In genomic region chr1:9426291-9426711, GRCh38 we compare ENCODE assay signal across 9 cellular contexts.
DNase-seq lines count a peak whose midpoint lies in the region; ATAC-seq and TF ChIP-seq lines count a peak whose summit lies in the region.
"Had no signal": no experiment of that assay in that cellular context is flagged by ENCODE, and none has a peak within 500 bp of the region (broad histone marks: within the 10 kb centered on the region; RNA-seq: fewer than 3 reads in every experiment).

No MANE protein-coding gene starts in this region.

- no peaks in the 10 kb centered on the region for H3K9me3 Mint-ChIP-seq in activated CD4-positive, alpha-beta memory T cell treated with anti-CD3 and anti-CD28 coated beads, Interleukin-2, amount 10 ng/mL, durations not matched to agents 7 days and 5 days
- no peaks in the 10 kb centered on the region for H3K9me3 Mint-ChIP-seq in immature natural killer cell

- no peak for TF ChIP-seq CTCF in BE2C (IDR thresholded peaks at IDR 0.05; ENCODE audit: low read depth, low read length)

- H3K27me3 ChIP-seq in BE2C = no peaks in the 10 kb centered on the region

- H3K36me3 Mint-ChIP-seq in activated CD4-positive, alpha-beta memory T cell treated with anti-CD3 and anti-CD28 coated beads, Interleukin-2, amount 10 ng/mL, durations not matched to agents 7 days and 5 days (ENCODE audit: low read depth) = peaks cover 2% of the 10 kb centered on the region
- H3K36me3 Mint-ChIP-seq in immature natural killer cell = no peaks in the 10 kb centered on the region

- H3K4me3 Mint-ChIP-seq in activated CD4-positive, alpha-beta memory T cell treated with anti-CD3 and anti-CD28 coated beads, Interleukin-2, amount 10 ng/mL, durations not matched to agents 7 days and 5 days = peak overlapping the region; percentile 5
- peak overlapping the region; percentile 48 to 73 (median 63) for H3K4me3 Mint-ChIP-seq in immature natural killer cell

- in situ Hi-C loops in KBM-7 (cut with MboI; ENCODE audit: low pct_unique_long_range_greater_than_20kb, low sequenced_read_pairs) = no loop called here

- CTCF ChIA-PET in activated CD4-positive, alpha-beta memory T cell treated with anti-CD3 and anti-CD28 coated beads, Interleukin-2, amount 10 ng/mL, durations not matched to agents 7 days and 5 days (lab: Charles Lee) = interaction anchor here (0.7 to 1.6 kb wide), 4 partner anchors 13 to 136 kb away, joined by 3 to 4 read pairs (median 3); no protein-coding TSS in a partner anchor

- H3K27me3 Mint-ChIP-seq in activated CD4-positive, alpha-beta memory T cell treated with anti-CD3 and anti-CD28 coated beads, Interleukin-2, amount 10 ng/mL, durations not matched to agents 7 days and 5 days = peaks cover 38% of the 10 kb centered on the region
- peaks cover 34 to 40% (median 39%) of the 10 kb centered on the region in 3 donors for H3K27me3 Mint-ChIP-seq in immature natural killer cell (ENCODE audit: low read depth in 3 of 3)

- H3K36me3 ChIP-seq in BE2C = no peaks in the 10 kb centered on the region
- H3K36me3 ChIP-seq: neutrophil had no signal

- peak; percentile 57 for ATAC-seq in GM21381 (IDR thresholded peaks at IDR 0.05; ENCODE audit: unreplicated experiment)

- POLR2A ChIA-PET in activated CD4-positive, alpha-beta memory T cell treated with anti-CD3 and anti-CD28 coated beads, Interleukin-2, amount 10 ng/mL, durations not matched to agents 7 days and 5 days (lab: Charles Lee) = interaction anchor here (0.8 to 2.8 kb wide), 14 partner anchors 9 to 348 kb away, joined by 3 to 30 read pairs (median 3); partner anchors contain the start of gene H6PD

- H3K27ac Mint-ChIP-seq in activated CD4-positive, alpha-beta memory T cell treated with anti-CD3 and anti-CD28 coated beads, Interleukin-2, amount 10 ng/mL, durations not matched to agents 7 days and 5 days = peak overlapping the region; percentile 38
- peak overlapping the region in 5 of 6 donors; percentile 65 to 86 (median 80) for H3K27ac Mint-ChIP-seq in immature natural killer cell

- DNase-seq in CD1c-positive myeloid dendritic cell (ENCODE audit: extremely low spot score) (peak; percentile 69), KBM-7 (peak; percentile 98), immature natural killer cell (peak; percentile 82 to 84 (median 83)), NCI-H526 (lab: John Stamatoyannopoulos, UW) (no peak), BE2C (no peak), kidney tubule cell (ENCODE audit: low spot score) (no peak)
- peak; percentile 89 for DNase-seq in activated CD4-positive, alpha-beta memory T cell treated with anti-CD3 and anti-CD28 coated beads, Interleukin-2, amount 10 ng/mL, durations not matched to agents 7 days and 5 days

- H3K4me3 ChIP-seq in BE2C (ENCODE audit: low read depth, low read length) = no peak overlapping the region

- no peaks in the 10 kb centered on the region for H3K4me1 ChIP-seq in BE2C

- H3K9me3 ChIP-seq in BE2C = no peaks in the 10 kb centered on the region
- H3K9me3 ChIP-seq: neutrophil had no signal

- H3K4me1 Mint-ChIP-seq in activated CD4-positive, alpha-beta memory T cell treated with anti-CD3 and anti-CD28 coated beads, Interleukin-2, amount 10 ng/mL, durations not matched to agents 7 days and 5 days = peaks cover 55% of the 10 kb centered on the region
- H3K4me1 Mint-ChIP-seq in immature natural killer cell = peaks cover 44 to 46% of the 10 kb centered on the region in 2 donors

Comparison
In these comparisons a context has a peak if more than half of its experiments do, and no peak if none do; other contexts are left out.
1. DNase-seq: peak in CD1c-positive myeloid dendritic cell (single experiment), KBM-7 (single experiment), activated CD4-positive, alpha-beta memory T cell treated with anti-CD3 and anti-CD28 coated beads, Interleukin-2, amount 10 ng/mL, durations not matched to agents 7 days and 5 days (single experiment) and immature natural killer cell (3 of 3); none in NCI-H526 (0 of 2), BE2C (single experiment) and kidney tubule cell (single experiment).